15 cellular contexts compared by ENCODE assay signal in the genomic region with DNA sequence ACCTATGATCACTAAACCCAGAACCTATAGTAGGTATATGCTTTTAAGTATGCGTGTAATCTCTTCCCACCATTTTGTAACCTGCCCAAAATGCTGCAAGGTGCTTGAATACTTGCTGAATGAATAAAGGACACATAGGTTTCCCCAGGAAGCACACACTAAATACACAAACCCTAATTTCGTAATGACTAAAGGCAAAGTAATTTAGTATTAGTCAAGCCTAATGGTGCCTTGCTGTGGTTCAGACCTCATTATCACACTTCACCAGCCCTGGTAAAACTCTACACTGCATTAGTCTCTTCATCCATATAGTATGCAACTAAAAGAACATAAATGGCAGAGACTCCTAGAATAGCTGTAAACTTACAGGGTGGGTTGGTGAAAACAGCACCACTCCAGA.
DNase-seq lines count a peak whose midpoint lies in the region; ATAC-seq and TF ChIP-seq lines count a peak whose summit lies in the region.
"Had no signal": no experiment of that assay in that cellular context is flagged by ENCODE, and none has a peak within 500 bp of the region (broad histone marks: within the 10 kb centered on the region; RNA-seq: fewer than 3 reads in every experiment).

No MANE protein-coding gene starts in this region.

- H3F3A ChIP-seq in smooth muscle cell (ENCODE audit: low read depth) = no peaks in the 10 kb centered on the region

- no peak for TF ChIP-seq POLR2A in IMR-90 (IDR thresholded peaks at IDR 0.05; ENCODE audit: low read depth, low read length)

- no peak overlapping the region for H2BK5ac ChIP-seq in IMR-90 (ENCODE audit: low read depth, low read length, poor library complexity, severe bottlenecking)

- intact Hi-C loops in IMR-90 (cut with micrococcal nuclease) = no loop called here

- H2AK9ac ChIP-seq in IMR-90 (replicated peaks; ENCODE audit: low read depth, low read length, poor library complexity) = no peak overlapping the region

- H3K4ac ChIP-seq in IMR-90 (ENCODE audit: low read depth, low read length) = no peak overlapping the region

- H3K9me3 ChIP-seq in IMR-90 (ENCODE audit: control insufficient read depth, insufficient read depth, low read length) (no peaks in the 10 kb centered on the region), smooth muscle cell (replicated peaks; ENCODE audit: low read depth) (no peaks in the 10 kb centered on the region), HAP-1 (no peaks in the 10 kb centered on the region)
- H3K9me3 ChIP-seq: Caco-2 had no signal

- no peaks in the 10 kb centered on the region for H3K27me3 ChIP-seq in IMR-90 (ENCODE audit: control insufficient read depth, insufficient read depth, low read length)
- no peaks in the 10 kb centered on the region for H3K27me3 ChIP-seq in smooth muscle cell (ENCODE audit: low read depth)
- H3K27me3 ChIP-seq in HAP-1 (ENCODE audit: low read depth) = no peaks in the 10 kb centered on the region

- peak; percentile 16 for ATAC-seq in IMR-90 (ENCODE audit: low read depth)

- H3K36me3 ChIP-seq in IMR-90 (ENCODE audit: control insufficient read depth, insufficient read depth, low read length) = no peaks in the 10 kb centered on the region
- no peaks in the 10 kb centered on the region for H3K36me3 ChIP-seq in smooth muscle cell (ENCODE audit: low read depth)
- no peaks in the 10 kb centered on the region for H3K36me3 ChIP-seq in HAP-1 (replicated peaks)

- no peak overlapping the region for H3K23ac ChIP-seq in IMR-90 (ENCODE audit: low read depth, low read length)

- TF ChIP-seq RAD21 in IMR-90 (IDR thresholded peaks at IDR 0.05; ENCODE audit: low read length) = no peak

- no peak overlapping the region for H2BK20ac ChIP-seq in IMR-90 (ENCODE audit: low read depth, low read length)

- H4K91ac ChIP-seq in IMR-90 (ENCODE audit: insufficient read depth, low read depth, low read length) = no peak overlapping the region

- peaks cover 3 to 10% of the 10 kb centered on the region in 2 experiments; a peak in 2 of 4 replicates for H3K79me1 ChIP-seq in IMR-90 (ENCODE audit: low read depth in 1 of 2, low read length in 2 of 2)

- H2AFZ ChIP-seq in IMR-90 (replicated peaks; ENCODE audit: low read length, poor library complexity) = no peak overlapping the region
- no peak overlapping the region for H2AFZ ChIP-seq in smooth muscle cell (ENCODE audit: low read depth)

- H3K4me2 ChIP-seq in IMR-90 (ENCODE audit: low read depth, low read length) (peak overlapping the region; percentile 33; the same call in 1 of the 2 replicates), smooth muscle cell (no peak overlapping the region)

- no CpG with 5 or more reads among the region's 2 CpGs for WGBS in IMR-90 (ENCODE audit: extremely low coverage in 2 of 2, insufficient read length in 1 of 2), 2 experiments
- WGBS in smooth muscle cell (ENCODE audit: low lambda C conversion rate) = 70% methylated on average over 2 of the region's 2 CpGs

- CTCF ChIA-PET in IMR-90 (lab: Yijun Ruan, JAX) = no interaction called here

- POLR2A ChIA-PET in IMR-90 (lab: Charles Lee; ENCODE audit: unreplicated experiment) = no interaction called here

- no peak overlapping the region for H2BK15ac ChIP-seq in IMR-90 (ENCODE audit: low read depth, low read length)

- H3K18ac ChIP-seq in IMR-90 (ENCODE audit: low read depth, low read length) = no peak overlapping the region; the same call in 1 of the 2 replicates

- H3K56ac ChIP-seq in IMR-90 (ENCODE audit: extremely low read depth, insufficient read depth, low read length) = no peak overlapping the region

- 0 out of 2 replicates have a peak overlapping the region, but pooled peaks have one; percentile 4 for H3K14ac ChIP-seq in IMR-90 (replicated peaks; ENCODE audit: low read depth, low read length)

- H4K20me1 ChIP-seq in IMR-90 (ENCODE audit: insufficient read depth, low read length) (no peaks in the 10 kb centered on the region), smooth muscle cell (ENCODE audit: low read depth) (no peaks in the 10 kb centered on the region)

- dilution Hi-C loops in IMR-90 (cut with HindIII; ENCODE audit: low sequenced_read_pairs, unreplicated experiment) = no loop called here

- H3K27ac ChIP-seq in IMR-90 (ENCODE audit: insufficient read depth, low read length) (no peak overlapping the region), smooth muscle cell (ENCODE audit: low read depth) (peak overlapping the region; percentile 44)
- H3K27ac ChIP-seq: SK-N-MC had no signal

- H2AK5ac ChIP-seq in IMR-90 (ENCODE audit: low read depth, low read length) = no peak overlapping the region

- TF ChIP-seq CTCF in IMR-90 (conservative IDR thresholded peaks at IDR 0.05; ENCODE audit: low read depth, low read length) (no peak), fibroblast of mammary gland (conservative IDR thresholded peaks at IDR 0.05; ENCODE audit: control insufficient read depth, insufficient read depth, low read depth, low read length) (no peak), smooth muscle cell (IDR thresholded peaks at IDR 0.05; ENCODE audit: borderline replicate concordance, insufficient read depth, poor library complexity, severe bottlenecking) (no peak)

- no peak overlapping the region; the same call in 1 of the 2 replicates for H4K5ac ChIP-seq in IMR-90 (ENCODE audit: low read depth, low read length)

- H3K4me3 ChIP-seq in IMR-90 (ENCODE audit: insufficient read depth, low read depth, low read length) (no peak overlapping the region), fibroblast of mammary gland (ENCODE audit: control insufficient read depth, low read depth, low read length) (no peak overlapping the region), smooth muscle cell (no peak overlapping the region), HAP-1 (no peak overlapping the region)
- H3K4me3 ChIP-seq: SK-N-MC had no signal

- BruUV-seq in IMR-90 (replicated peaks; lab: Mats Ljungman, UMichigan) = no TSS peak

- no peak overlapping the region for H2BK120ac ChIP-seq in IMR-90 (ENCODE audit: low read depth, low read length)

- H4K8ac ChIP-seq in IMR-90 (ENCODE audit: low read depth in 2 of 2, low read length in 2 of 2) = 0 out of 4 replicates have a peak overlapping the region, but pooled peaks of 1 of the 2 experiments have one; percentile 7

- DNase-seq in IMR-90 = no peak
- DNase-seq in amniotic epithelial cell (ENCODE audit: low read depth) = peak; percentile 47
- DNase-seq in fibroblast of mammary gland (ENCODE audit: low read depth) = peak; percentile 11
- no peak for DNase-seq in smooth muscle cell (lab: John Stamatoyannopoulos, UW; ENCODE audit: unreplicated experiment)
- no peak for DNase-seq in NCI-H345 (lab: John Stamatoyannopoulos, UW)
- DNase-seq in NCI-H146 (lab: John Stamatoyannopoulos, UW) = no peak
- no peak for DNase-seq in HAP-1 (ENCODE audit: low spot score in 2 of 2)
- DNase-seq: Caco-2; CD4-positive, CD25-positive, alpha-beta regulatory T cell; DMS153; KBM-7; NCI-H2107; NCI-H526 treated with DMSO at 0.1 percent for 48 hours; Right ventricle myocardium superior had no signal

- in situ Hi-C loops in IMR-90 (cut with MboI; ENCODE audit: low sequenced_read_pairs) = no loop called here
- in situ Hi-C loops in HAP-1 (cut with MboI; ENCODE audit: low sequenced_read_pairs) = no loop called here

- H3K4me1 ChIP-seq in IMR-90 (ENCODE audit: control insufficient read depth, insufficient read depth, low read length) = peaks cover 8% of the 10 kb centered on the region
- no peaks in the 10 kb centered on the region for H3K4me1 ChIP-seq in smooth muscle cell (ENCODE audit: low read depth)
- peaks cover 25% of the 10 kb centered on the region for H3K4me1 ChIP-seq in HAP-1
- H3K4me1 ChIP-seq: Caco-2 had no signal

- H3K9ac ChIP-seq in IMR-90 (ENCODE audit: low read depth, low read length) (no peak overlapping the region), smooth muscle cell (ENCODE audit: low read depth) (no peak overlapping the region)

- H3K79me2 ChIP-seq in smooth muscle cell (ENCODE audit: low read depth) = no peaks in the 10 kb centered on the region

- H3K9me1 ChIP-seq in IMR-90 (ENCODE audit: insufficient read depth, low read length) = no peaks in the 10 kb centered on the region

TF ChIP-seq in IMR-90, 13 proteins besides CTCF, POLR2A, EP300 and RAD21:
- TF ChIP-seq MXI1 (IDR thresholded peaks at IDR 0.05; ENCODE audit: borderline replicate concordance, low read depth, low read length) (no peak), FOS (IDR thresholded peaks at IDR 0.05; ENCODE audit: low read depth, low read length) (no peak), SMC3 (IDR thresholded peaks at IDR 0.05; ENCODE audit: low read depth, low read length) (no peak), CEBPB (IDR thresholded peaks at IDR 0.05; ENCODE audit: low read depth, low read length) (no peak), RFX5 (IDR thresholded peaks at IDR 0.05; ENCODE audit: low read depth, low read length) (no peak)
- TF ChIP-seq, protein P1, sequence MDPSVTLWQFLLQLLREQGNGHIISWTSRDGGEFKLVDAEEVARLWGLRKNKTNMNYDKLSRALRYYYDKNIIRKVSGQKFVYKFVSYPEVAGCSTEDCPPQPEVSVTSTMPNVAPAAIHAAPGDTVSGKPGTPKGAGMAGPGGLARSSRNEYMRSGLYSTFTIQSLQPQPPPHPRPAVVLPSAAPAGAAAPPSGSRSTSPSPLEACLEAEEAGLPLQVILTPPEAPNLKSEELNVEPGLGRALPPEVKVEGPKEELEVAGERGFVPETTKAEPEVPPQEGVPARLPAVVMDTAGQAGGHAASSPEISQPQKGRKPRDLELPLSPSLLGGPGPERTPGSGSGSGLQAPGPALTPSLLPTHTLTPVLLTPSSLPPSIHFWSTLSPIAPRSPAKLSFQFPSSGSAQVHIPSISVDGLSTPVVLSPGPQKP (IDR thresholded peaks at IDR 0.05; ENCODE audit: borderline replicate concordance, low read depth, low read length) = no peak

Comparison
In these comparisons a context has a peak if more than half of its experiments do, and no peak if none do; other contexts are left out.
1. DNase-seq: peak in amniotic epithelial cell (single experiment) and fibroblast of mammary gland (single experiment); none in IMR-90 (single experiment), smooth muscle cell (single experiment), NCI-H345 (single experiment), NCI-H146 (single experiment) and HAP-1 (0 of 2).